Comparison of ENCODE assay signal across 8 cellular contexts in genomic region chr7:149662591-149663095, GRCh38.
A peak's percentile ranks its signal among the peaks of the same experiment; 100 is the strongest.
DNase-seq lines count a peak whose midpoint lies in the region; ATAC-seq, FAIRE-seq and TF ChIP-seq lines count a peak whose summit lies in the region.

No MANE protein-coding gene starts in this region.

- H3K4me3 ChIP-seq in endothelial cell of umbilical vein (replicated peaks in 1 of 3; ENCODE audit: insufficient read depth in 1 of 3, low read depth in 1 of 3, low read length in 3 of 3): no peak overlapping the region

- peak; percentile 71 for FAIRE-seq in endothelial cell of umbilical vein (lab: Jason Lieb, UNC)

- no peaks in the 10 kb centered on the region for H3K4me1 ChIP-seq in endothelial cell of umbilical vein (ENCODE audit: control insufficient read depth, extremely low read depth, insufficient read depth, low read length)

- ATAC-seq in HG02610 (IDR thresholded peaks at IDR 0.05; ENCODE audit: unreplicated experiment) (peak; percentile 87), naive B cell (ENCODE audit: low read depth in 2 of 2) (peak; percentile 58 to 60)
- ATAC-seq in activated CD8-positive, alpha-beta T cell treated with anti-CD3 and anti-CD28 coated beads for 36 hours: peak; percentile 96
- ATAC-seq in stimulated activated naive CD8-positive, alpha-beta T cell treated with anti-CD3 and anti-CD28 coated beads, Interleukin-15, Interleukin-2, amounts not matched to agents 100 U/mL and 50 U/mL, for 24 hours: peak; percentile 82

- peaks cover 34% of the 10 kb centered on the region for H3K27me3 Mint-ChIP-seq in activated CD8-positive, alpha-beta T cell treated with anti-CD3 and anti-CD28 coated beads for 36 hours
- peaks cover 35 to 65% (median 63%) of the 10 kb centered on the region in 3 donors for H3K27me3 Mint-ChIP-seq in naive B cell

- no peak overlapping the region for H3K4me3 Mint-ChIP-seq in activated CD8-positive, alpha-beta T cell treated with anti-CD3 and anti-CD28 coated beads for 36 hours
- no peak overlapping the region for H3K4me3 Mint-ChIP-seq in naive B cell

- BruUV-seq in endothelial cell of umbilical vein (replicated peaks; lab: Mats Ljungman, UMichigan): no TSS peak

- dilution Hi-C loops in endothelial cell of umbilical vein (cut with MboI; ENCODE audit: extremely low pct_ligation_motif_present, low sequenced_read_pairs): no loop called here

- POLR2A ChIA-PET in activated CD8-positive, alpha-beta T cell treated with anti-CD3 and anti-CD28 coated beads for 36 hours (lab: Charles Lee): no interaction called here
- POLR2A ChIA-PET in endothelial cell of umbilical vein (lab: Charles Lee): no interaction called here

- no peaks in the 10 kb centered on the region for H3K36me3 ChIP-seq in endothelial cell of umbilical vein (ENCODE audit: control insufficient read depth in 2 of 2, extremely low read depth in 1 of 2, insufficient read depth in 2 of 2, low read length in 2 of 2)

- no peaks in the 10 kb centered on the region for H3K9me3 Mint-ChIP-seq in activated CD8-positive, alpha-beta T cell treated with anti-CD3 and anti-CD28 coated beads for 36 hours
- H3K9me3 Mint-ChIP-seq in naive B cell: peaks cover 0 to 27% (median 8%) of the 10 kb centered on the region in 7 donors

- CTCF ChIA-PET in activated CD8-positive, alpha-beta T cell treated with anti-CD3 and anti-CD28 coated beads for 36 hours (lab: Charles Lee): interaction anchor here (0.6 to 4.1 kb wide), 33 partner anchors 9 to 352 kb away, joined by 3 to 74 read pairs (median 5); no protein-coding TSS in a partner anchor
- CTCF ChIA-PET in endothelial cell of umbilical vein (lab: Charles Lee): interaction anchor here (0.6 to 6.4 kb wide), 44 partner anchors 8 to 234 kb away, joined by 3 to 234 read pairs (median 6); a partner anchor contains a TSS

- no peak overlapping the region for H3K27ac ChIP-seq in endothelial cell of umbilical vein (ENCODE audit: insufficient read depth, low read depth, low read length)

- H3K4me2 ChIP-seq in endothelial cell of umbilical vein (ENCODE audit: insufficient read depth, low read length): no peak overlapping the region

- no peak overlapping the region for H3K27ac Mint-ChIP-seq in activated CD8-positive, alpha-beta T cell treated with anti-CD3 and anti-CD28 coated beads for 36 hours
- no peak overlapping the region for H3K27ac Mint-ChIP-seq in naive B cell

- H3K9me3 ChIP-seq in endothelial cell of umbilical vein (replicated peaks; ENCODE audit: control insufficient read depth, insufficient read depth, low read length): no peaks in the 10 kb centered on the region

- no peaks in the 10 kb centered on the region for H3K36me3 Mint-ChIP-seq in activated CD8-positive, alpha-beta T cell treated with anti-CD3 and anti-CD28 coated beads for 36 hours (ENCODE audit: low read depth)
- H3K36me3 Mint-ChIP-seq in naive B cell: no peaks in the 10 kb centered on the region

- intact Hi-C loops in activated CD8-positive, alpha-beta T cell treated with anti-CD3 and anti-CD28 coated beads for 36 hours (cut with micrococcal nuclease): loop anchor here (2.0 kb wide), 1 partner anchor 80 kb away; no protein-coding TSS in a partner anchor
- intact Hi-C loops in endothelial cell of umbilical vein (cut with micrococcal nuclease): loop anchor here (1.0 to 2.0 kb wide), 4 partner anchors 52 to 138 kb away; a partner anchor contains a TSS

- no peaks in the 10 kb centered on the region for H3K4me1 Mint-ChIP-seq in activated CD8-positive, alpha-beta T cell treated with anti-CD3 and anti-CD28 coated beads for 36 hours (ENCODE audit: low read depth)
- no peaks in the 10 kb centered on the region for H3K4me1 Mint-ChIP-seq in naive B cell

- H3K27me3 ChIP-seq in endothelial cell of umbilical vein (ENCODE audit: control insufficient read depth in 2 of 2, insufficient read depth in 2 of 2, low read length in 2 of 2): peaks cover 0 to 16% of the 10 kb centered on the region in 2 experiments

- peak; percentile 37 for TF ChIP-seq CTCF in activated CD8-positive, alpha-beta T cell treated with anti-CD3 and anti-CD28 coated beads for 36 hours (IDR thresholded peaks at IDR 0.05)
- TF ChIP-seq CTCF in endothelial cell of umbilical vein (IDR thresholded peaks at IDR 0.05; ENCODE audit: extremely low read depth in 1 of 2, insufficient read depth in 1 of 2, low read depth in 1 of 2, low read length in 2 of 2): peak; percentile 55 to 66

- no peak for TF ChIP-seq POLR2A in endothelial cell of umbilical vein (IDR thresholded peaks at IDR 0.05; ENCODE audit: low read depth, low read length)

- H2AFZ ChIP-seq in endothelial cell of umbilical vein (ENCODE audit: low read depth, low read length): no peak overlapping the region

- no peaks in the 10 kb centered on the region for H3K79me2 ChIP-seq in endothelial cell of umbilical vein (ENCODE audit: control insufficient read depth, insufficient read depth, low read length)

- no peaks in the 10 kb centered on the region for H3K9me1 ChIP-seq in endothelial cell of umbilical vein (replicated peaks; ENCODE audit: control insufficient read depth, extremely low read depth, insufficient read depth, low read length)

- no peak overlapping the region for H3K9ac ChIP-seq in endothelial cell of umbilical vein (replicated peaks; ENCODE audit: extremely low read depth, insufficient read depth, low read length)

- H4K20me1 ChIP-seq in endothelial cell of umbilical vein (replicated peaks; ENCODE audit: control insufficient read depth, extremely low read depth, insufficient read depth, low read length): no peaks in the 10 kb centered on the region

- DNase-seq in NCI-H2171 treated with DMSO at 0.1 percent for 48 hours (lab: John Stamatoyannopoulos, UW) (peak; percentile 14), NCI-H2171 (lab: John Stamatoyannopoulos, UW) (no peak), NCI-H526 treated with DMSO at 0.1 percent for 48 hours (lab: John Stamatoyannopoulos, UW) (peak; percentile 49), endothelial cell of umbilical vein (ENCODE audit: low read depth, low spot score) (peak; percentile 66), naive B cell (peak; percentile 14)
- peak; percentile 86 for DNase-seq in activated CD8-positive, alpha-beta T cell treated with anti-CD3 and anti-CD28 coated beads for 36 hours
- DNase-seq in stimulated activated naive CD8-positive, alpha-beta T cell treated with anti-CD3 and anti-CD28 coated beads, Interleukin-15, Interleukin-2, amounts not matched to agents 100 U/mL and 50 U/mL, for 24 hours: peak; percentile 76

TF ChIP-seq in endothelial cell of umbilical vein, 7 proteins besides CTCF, POLR2A, EP300 and RAD21:
- TF ChIP-seq MYC (IDR thresholded peaks at IDR 0.05; ENCODE audit: low read depth, low read length): no peak
- no peak for TF ChIP-seq POLR2AphosphoS5 (IDR thresholded peaks at IDR 0.05; ENCODE audit: insufficient read depth, low read depth, low read length)
- TF ChIP-seq FOS (IDR thresholded peaks at IDR 0.05; ENCODE audit: borderline replicate concordance, insufficient read depth, low read length): no peak
- no peak for TF ChIP-seq EZH2 (IDR thresholded peaks at IDR 0.05; ENCODE audit: borderline replicate concordance, low read depth, low read length, severe bottlenecking)
- no peak for TF ChIP-seq GATA2 (IDR thresholded peaks at IDR 0.05; ENCODE audit: insufficient read depth, insufficient read length, low read depth, low read length)
- TF ChIP-seq, protein P1, sequence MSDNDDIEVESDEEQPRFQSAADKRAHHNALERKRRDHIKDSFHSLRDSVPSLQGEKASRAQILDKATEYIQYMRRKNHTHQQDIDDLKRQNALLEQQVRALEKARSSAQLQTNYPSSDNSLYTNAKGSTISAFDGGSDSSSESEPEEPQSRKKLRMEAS (IDR thresholded peaks at IDR 0.05; ENCODE audit: insufficient read depth, insufficient read length): no peak
- no peak for TF ChIP-seq JUN (IDR thresholded peaks at IDR 0.05; ENCODE audit: borderline replicate concordance, insufficient read depth, insufficient read length, low read depth)
